In genomic region chr11:44565008-44565745, GRCh38 we compare ENCODE assay signal across 8 cellular contexts. TPM values are rescaled to one million over a fixed set of nuclear protein-coding genes. Genes with fewer than 3 reads are reported as not detected.
DNase-seq lines count a peak whose midpoint lies in the region; ATAC-seq and TF ChIP-seq lines count a peak whose summit lies in the region.

Gene CD82, plus strand, starts transcription at chr11:44565663. Its CDS starts 29,000 bp downstream, at chr11:44594663.

- intact Hi-C loops in uterus (cut with DNase I; ENCODE audit: low total_unique reads), result loop anchor here (10.0 kb wide), 1 partner anchor 340 kb away; no protein-coding TSS in a partner anchor

- TF ChIP-seq POLR2A in uterus (IDR thresholded peaks at IDR 0.05), result peak; percentile 58 to 67

- H3K4me3 ChIP-seq in right atrium auricular region (peak within 1 kb of the TSS; percentile 48 to 63), uterus (peak within 1 kb of the TSS; percentile 53 to 55)

- TF ChIP-seq CTCF in right atrium auricular region (IDR thresholded peaks at IDR 0.05) (no peak), uterus (IDR thresholded peaks at IDR 0.05) (peak in 3 of 4 experiments; percentile 23 to 51 (median 41))

- H3K36me3 ChIP-seq in right atrium auricular region (no peaks in the 10 kb centered on the region), uterus (no peaks in the 10 kb centered on the region)

- H3K4me1 ChIP-seq in right atrium auricular region (peaks cover 0 to 60% of the 10 kb centered on the region in 2 donors), uterus (peaks cover 0 to 4% of the 10 kb centered on the region in 2 donors)

- ATAC-seq in GM18498 (IDR thresholded peaks at IDR 0.05; ENCODE audit: unreplicated experiment), result peak; percentile 85
- ATAC-seq in HG02938 (IDR thresholded peaks at IDR 0.05; ENCODE audit: unreplicated experiment), result peak; percentile 68

- H3K9me3 ChIP-seq in right atrium auricular region (no peaks in the 10 kb centered on the region), uterus (no peaks in the 10 kb centered on the region)

- DNase-seq in NCI-H1694 treated with DMSO at 0.1 percent for 48 hours (lab: John Stamatoyannopoulos, UW) (peak; percentile 95), T-helper 2 cell (peak; percentile 92 to 98 (median 97)), right atrium auricular region (ENCODE audit: low spot score) (peak; percentile 99), pulmonary artery endothelial cell (ENCODE audit: low read depth, low spot score) (peak; percentile 96), uterus (peak; percentile 100)

- H3K27me3 ChIP-seq in right atrium auricular region, result no peaks in the 10 kb centered on the region
- no peaks in the 10 kb centered on the region for H3K27me3 ChIP-seq in uterus

- H3K27ac ChIP-seq in angular gyrus (ENCODE audit: low read depth, low read length) (peak within 1 kb of the TSS; percentile 93), right atrium auricular region (peak within 1 kb of the TSS; percentile 98), uterus (peak within 1 kb of the TSS; percentile 93 to 94)

RNA-seq across cellular contexts. Expression of gene CD82, which starts in this region (rescaled TPM):
- total RNA-seq in right atrium auricular region (10 to 100 TPM in 1 of 2 donors, 1 to 10 TPM in 1; 6.8 to 17.7 TPM), pulmonary artery endothelial cell (19.7 and 29.0 TPM in 2 replicates), uterus (10 to 100 TPM; 10.2 to 26.3 (median 20.8) TPM)

Comparison
In these comparisons a context has a peak if more than half of its experiments do, and no peak if none do; other contexts are left out.
1. Peak in every context shown above with its lines: DNase-seq, ATAC-seq, H3K4me3 ChIP-seq and H3K27ac ChIP-seq.
2. CTCF ChIP-seq: peak in uterus (3 of 4); none in right atrium auricular region (0 of 2).